Comparison of ENCODE assay signal across 9 cellular contexts in the genomic region with DNA sequence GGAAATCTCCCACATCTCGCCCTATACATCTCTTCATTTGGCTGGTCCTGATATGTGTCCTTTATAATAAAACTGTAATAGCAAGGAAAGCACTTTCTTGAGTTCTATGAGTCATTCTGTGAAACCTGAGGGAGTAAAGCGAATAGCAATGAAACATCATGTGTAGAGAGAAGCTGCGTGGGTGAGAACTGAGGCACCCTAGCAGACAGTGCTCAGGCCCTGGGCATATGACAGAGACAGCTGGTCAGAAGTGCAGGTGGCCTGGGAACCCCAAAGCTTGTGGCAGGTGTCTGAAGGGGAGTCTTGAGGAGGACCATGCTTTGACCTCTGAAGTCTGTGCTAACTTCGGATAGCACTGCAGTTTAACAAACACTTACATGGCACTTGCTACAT. TPM values are rescaled to one million over a fixed set of nuclear protein-coding genes. Genes with fewer than 3 reads are reported as not detected.
DNase-seq lines count a peak whose midpoint lies in the region; ATAC-seq and TF ChIP-seq lines count a peak whose summit lies in the region.
"Had no signal": no experiment of that assay in that cellular context is flagged by ENCODE, and none has a peak within 500 bp of the region (broad histone marks: within the 10 kb centered on the region; RNA-seq: fewer than 3 reads in every experiment).

No MANE protein-coding gene starts in this region.

- peak; percentile 42 for ATAC-seq in GM18498 (IDR thresholded peaks at IDR 0.05; ENCODE audit: unreplicated experiment)
- peak; percentile 20 for ATAC-seq in GM21825 (IDR thresholded peaks at IDR 0.05; ENCODE audit: unreplicated experiment)
- ATAC-seq in Panc1, result no peak
- no peak for ATAC-seq in lower lobe of right lung

- no peak overlapping the region for H2BK12ac ChIP-seq in mesenchymal stem cell (ENCODE audit: low read length in 2 of 2)

- H3K9ac ChIP-seq in mesenchymal stem cell (ENCODE audit: low read length) (no peak overlapping the region), endodermal cell (ENCODE audit: extremely low read depth, low read length, poor library complexity, severe bottlenecking) (no peak overlapping the region)

- H3K23ac ChIP-seq in mesenchymal stem cell (ENCODE audit: low read length in 2 of 2), result no peak overlapping the region

- H3K36me3 Mint-ChIP-seq in endodermal cell (ENCODE audit: low read depth), result peaks cover 3% of the 10 kb centered on the region

- peak overlapping the region; percentile 96 for H2AK5ac ChIP-seq in mesenchymal stem cell (ENCODE audit: low read length, severe bottlenecking)

- H3K27ac ChIP-seq in Panc1 (ENCODE audit: low read length) (peak overlapping the region; percentile 97), mesenchymal stem cell (ENCODE audit: low read length, poor library complexity, severe bottlenecking) (no peak overlapping the region), endodermal cell (ENCODE audit: low read depth, low read length) (no peak overlapping the region), lower lobe of right lung (no peak overlapping the region)

- no peak overlapping the region for H3K27ac Mint-ChIP-seq in endodermal cell

- no peak overlapping the region for H2AFZ ChIP-seq in mesenchymal stem cell (ENCODE audit: low read depth, low read length)

- H3K4me3 ChIP-seq in Panc1 (ENCODE audit: low read depth in 2 of 2, low read length in 2 of 2) (no peak overlapping the region), mesenchymal stem cell (ENCODE audit: insufficient read depth in 1 of 2, low read depth in 1 of 2, low read length in 2 of 2) (no peak overlapping the region), endodermal cell (ENCODE audit: low read length) (no peak overlapping the region), lower lobe of right lung (no peak overlapping the region)

- in situ Hi-C loops in Panc1 (cut with HindIII; ENCODE audit: low pct_unique_long_range_greater_than_20kb, low sequenced_read_pairs), result no loop called here

- intact Hi-C loops in Panc1 (cut with micrococcal nuclease; ENCODE audit: unreplicated experiment), result no loop called here
- intact Hi-C loops in lower lobe of right lung (cut with DNase I), result no loop called here

- H3K27me3 ChIP-seq in Panc1 (ENCODE audit: control insufficient read depth, insufficient read depth, low read length), result no peaks in the 10 kb centered on the region
- no peaks in the 10 kb centered on the region for H3K27me3 ChIP-seq in mesenchymal stem cell (ENCODE audit: control insufficient read depth in 1 of 2, insufficient read depth in 1 of 2, low read length in 2 of 2)
- H3K27me3 ChIP-seq in endodermal cell (ENCODE audit: control insufficient read depth, insufficient read depth, low read length, poor library complexity, severe bottlenecking), result no peaks in the 10 kb centered on the region
- no peaks in the 10 kb centered on the region for H3K27me3 ChIP-seq in lower lobe of right lung (ENCODE audit: low read depth)
- H3K27me3 ChIP-seq: vagina had no signal

- peak overlapping the region; percentile 61 for H2BK120ac ChIP-seq in mesenchymal stem cell (ENCODE audit: low read depth, low read length)

- H4K91ac ChIP-seq in mesenchymal stem cell (ENCODE audit: low read length), result no peak overlapping the region

- H3K4me1 ChIP-seq in Panc1 (ENCODE audit: control insufficient read depth, insufficient read depth, low read length), result peaks cover 15% of the 10 kb centered on the region; the same call in 1 of the 2 replicates
- H3K4me1 ChIP-seq in mesenchymal stem cell (ENCODE audit: control insufficient read depth, insufficient read depth, low read depth, low read length), result peaks cover 1% of the 10 kb centered on the region
- H3K4me1 ChIP-seq in endodermal cell (ENCODE audit: control insufficient read depth, insufficient read depth, low read length), result peaks cover 6% of the 10 kb centered on the region
- H3K4me1 ChIP-seq in lower lobe of right lung, result peaks cover 16% of the 10 kb centered on the region

- H3K4me3 Mint-ChIP-seq in endodermal cell, result no peak overlapping the region

- no peak overlapping the region for H2BK15ac ChIP-seq in mesenchymal stem cell (ENCODE audit: low read depth, poor library complexity, severe bottlenecking)

- no peak overlapping the region for H3K4me2 ChIP-seq in mesenchymal stem cell (ENCODE audit: low read length, poor library complexity, severe bottlenecking)

- peaks cover 7% of the 10 kb centered on the region; the same call in 1 of the 2 replicates for H3K36me3 ChIP-seq in Panc1 (ENCODE audit: control insufficient read depth, insufficient read depth, low read length)
- H3K36me3 ChIP-seq in mesenchymal stem cell (ENCODE audit: control insufficient read depth in 1 of 2, insufficient read depth in 2 of 2, low read depth in 1 of 2, low read length in 2 of 2), result peaks cover 0 to 10% of the 10 kb centered on the region in 2 experiments
- H3K36me3 ChIP-seq in endodermal cell (ENCODE audit: control insufficient read depth, insufficient read depth, low read length), result peaks cover 11% of the 10 kb centered on the region
- peaks cover 13% of the 10 kb centered on the region for H3K36me3 ChIP-seq in lower lobe of right lung

- H3K14ac ChIP-seq in mesenchymal stem cell (ENCODE audit: low read length in 2 of 2), result no peak overlapping the region

- DNase-seq in Panc1 (ENCODE audit: low read depth, low spot score), result no peak
- no peak for DNase-seq in mesenchymal stem cell
- no peak for DNase-seq in endodermal cell
- DNase-seq in lower lobe of right lung, result no peak
- DNase-seq in effector CD8-positive, alpha-beta T cell (lab: John Stamatoyannopoulos, UW), result no peak
- DNase-seq in NCI-H2029 (lab: John Stamatoyannopoulos, UW), result no peak

- POLR2A ChIA-PET in Panc1 (lab: Charles Lee), result no interaction called here

- H3K79me1 ChIP-seq in mesenchymal stem cell (replicated peaks; ENCODE audit: low read length, poor library complexity, severe bottlenecking), result peaks cover 5% of the 10 kb centered on the region

- no peaks in the 10 kb centered on the region for H3K9me3 Mint-ChIP-seq in endodermal cell

- H2BK5ac ChIP-seq in mesenchymal stem cell (ENCODE audit: low read depth, low read length, poor library complexity, severe bottlenecking), result no peak overlapping the region

- H3K18ac ChIP-seq in mesenchymal stem cell (ENCODE audit: low read depth in 1 of 2, low read length in 2 of 2), result no peak overlapping the region

- H4K8ac ChIP-seq in mesenchymal stem cell (ENCODE audit: low read length), result peak overlapping the region; percentile 85

- no peak for TF ChIP-seq CTCF in Panc1 (IDR thresholded peaks at IDR 0.05)
- no peak for TF ChIP-seq CTCF in endodermal cell (conservative IDR thresholded peaks at IDR 0.05)
- TF ChIP-seq CTCF in lower lobe of right lung (IDR thresholded peaks at IDR 0.05), result no peak

- WGBS in mesenchymal stem cell, result 92% methylated on average over 2 of the region's 4 CpGs
- 94% methylated on average over 4 of the region's 4 CpGs for WGBS in endodermal cell (ENCODE audit: insufficient coverage in 1 of 2, insufficient read length in 1 of 2), 2 experiments

- no peak overlapping the region for H3K4ac ChIP-seq in mesenchymal stem cell (ENCODE audit: low read depth in 1 of 2, low read length in 2 of 2)

- peaks cover 11% of the 10 kb centered on the region for H3K4me1 Mint-ChIP-seq in endodermal cell

- BruUV-seq in Panc1 (replicated peaks; lab: Mats Ljungman, UMichigan), result no TSS peak

- H3K27me3 Mint-ChIP-seq in endodermal cell (ENCODE audit: insufficient read depth), result no peaks in the 10 kb centered on the region

- CTCF ChIA-PET in Panc1 (lab: Charles Lee), result no interaction called here

- H3K9me3 ChIP-seq in Panc1 (ENCODE audit: control insufficient read depth, insufficient read depth, low read depth, low read length) (no peaks in the 10 kb centered on the region), mesenchymal stem cell (ENCODE audit: control insufficient read depth, low read length) (no peaks in the 10 kb centered on the region), endodermal cell (ENCODE audit: control insufficient read depth, low read length) (no peaks in the 10 kb centered on the region), lower lobe of right lung (no peaks in the 10 kb centered on the region)
- H3K9me3 ChIP-seq: vagina had no signal

RNA-seq across cellular contexts. Expression of gene BLOC1S5, which starts 1.3 kb away (rescaled TPM):
- total RNA-seq in Panc1 (2021; ENCODE audit: unreplicated experiment) (11.8 TPM), endodermal cell (10 to 100 TPM; 14.4 to 17.6 TPM), lower lobe of right lung (11.8 TPM)
- polyA plus RNA-seq in Panc1 (2012; ENCODE audit: insufficient read length), result 10.7 TPM
- 8.1 TPM for polyA plus RNA-seq in mesenchymal stem cell (2013, experiment 1 of 2)
- polyA plus RNA-seq in mesenchymal stem cell (2013, experiment 2 of 2), result 8.3 TPM
- 22.4 TPM for polyA plus RNA-seq in endodermal cell (2013, experiment 1 of 2)
- polyA plus RNA-seq in endodermal cell (2013, experiment 2 of 2), result 25.0 TPM

RNA-seq across cellular contexts. Expression of gene EEF1E1, which starts 36.8 kb away (rescaled TPM):
- 59.5 TPM for total RNA-seq in Panc1 (2021; ENCODE audit: unreplicated experiment)
- 34.1 TPM for polyA plus RNA-seq in Panc1 (2012; ENCODE audit: insufficient read length)
- 35.3 TPM for polyA plus RNA-seq in mesenchymal stem cell (2013, experiment 1 of 2)
- polyA plus RNA-seq in mesenchymal stem cell (2013, experiment 2 of 2), result 41.3 TPM
- 10 to 100 TPM; 41.5 to 46.6 TPM for total RNA-seq in endodermal cell
- polyA plus RNA-seq in endodermal cell (2013, experiment 1 of 2), result 65.3 TPM
- polyA plus RNA-seq in endodermal cell (2013, experiment 2 of 2), result 61.7 TPM
- 16.7 TPM for total RNA-seq in lower lobe of right lung

Comparison
In these comparisons a context has a peak if more than half of its experiments do, and no peak if none do; other contexts are left out.
1. ATAC-seq: peak in GM18498 (single experiment) and GM21825 (single experiment); none in Panc1 (single experiment) and lower lobe of right lung (0 of 2).